ENCODE assay signal across 11 cellular contexts in genomic region chr14:94557327-94557726, GRCh38. TPM values are rescaled to one million over a fixed set of nuclear protein-coding genes. Genes with fewer than 3 reads are reported as not detected.
"Had no signal": no experiment of that assay in that cellular context is flagged by ENCODE, and none has a peak within 500 bp of the region (broad histone marks: within the 10 kb centered on the region; RNA-seq: fewer than 3 reads in every experiment).

No MANE protein-coding gene starts in this region.

- H3K4me3 ChIP-seq: GM23248, HAP-1 had no signal

- H3K9ac ChIP-seq: GM23248 had no signal

- DNase-seq: GM23248, GOT3, H7, H9, HCEC 1CT, HFFc6 had no signal

- H3K4me1 ChIP-seq: HAP-1 had no signal

- H3K9me3 ChIP-seq: HAP-1 had no signal

- ATAC-seq: HCT116 had no signal

- H3K27ac Mint-ChIP-seq: H9, HFFc6 had no signal

- H3K27ac ChIP-seq: GM23248 had no signal

- H3K36me3 ChIP-seq: HAP-1 had no signal

- H3K4me3 Mint-ChIP-seq: H9, HFFc6 had no signal

- FAIRE-seq: H1, H54 had no signal

- H2AFZ ChIP-seq: GM23248 had no signal

RNA-seq across cellular contexts. Expression of gene SERPINA4, which starts 3.9 kb away (rescaled TPM):
- total RNA-seq: GM23248, H1, H4, H7, H9, HFFc6 had no signal
- polyA plus RNA-seq: GM23248, H1 had no signal

RNA-seq across cellular contexts. Expression of gene SERPINA5, which starts 23.9 kb away (rescaled TPM):
- total RNA-seq: GM23248, HFFc6 had no signal
- polyA plus RNA-seq: GM23248 had no signal

RNA-seq across cellular contexts. Expression of gene SERPINA12, which starts 48.1 kb away (rescaled TPM):
- total RNA-seq: GM23248, H1, H4, H7, H9, HFFc6 had no signal
- polyA plus RNA-seq: GM23248, H1 had no signal

RNA-seq across cellular contexts. Expression of gene SERPINA3, which starts 54.9 kb away (rescaled TPM):
- total RNA-seq: H1, H7, H9, HFFc6 had no signal
- polyA plus RNA-seq: H1 had no signal
